10 cellular contexts compared by ENCODE assay signal in the genomic region with DNA sequence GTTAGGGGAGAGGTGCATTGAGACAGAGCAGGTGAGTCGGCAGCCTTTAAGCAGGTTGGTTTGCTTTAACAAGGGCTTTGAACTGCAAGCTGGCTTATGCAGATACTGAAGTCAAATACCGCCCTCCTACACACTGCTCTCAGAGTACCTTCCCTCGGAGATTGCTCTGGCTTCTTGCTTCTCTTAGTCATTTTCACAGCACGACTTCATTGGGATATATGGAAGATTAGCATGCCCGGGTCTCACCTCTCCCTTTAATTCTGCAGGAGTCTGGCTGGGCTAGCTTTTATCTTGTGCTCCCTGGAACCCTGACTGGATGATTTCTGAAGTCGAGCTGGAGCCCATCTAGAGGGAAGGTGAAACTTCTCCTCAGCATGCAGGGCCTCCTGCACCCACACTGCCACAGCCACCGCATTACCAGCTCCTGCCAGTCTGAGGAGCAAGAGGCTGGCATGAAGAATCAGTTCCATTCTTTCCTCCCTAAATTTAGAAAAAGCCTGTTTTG.
DNase-seq lines count a peak whose midpoint lies in the region; TF ChIP-seq lines count a peak whose summit lies in the region.
"Had no signal": no experiment of that assay in that cellular context is flagged by ENCODE, and none has a peak within 500 bp of the region (broad histone marks: within the 10 kb centered on the region; RNA-seq: fewer than 3 reads in every experiment).

No MANE protein-coding gene starts in this region.

- WGBS in lower leg skin, 2 donors, result 69 to 81% methylated on average over 7 of the region's 7 CpGs

- no peaks in the 10 kb centered on the region for H3K27me3 Mint-ChIP-seq in activated naive CD8-positive, alpha-beta T cell treated with anti-CD3 and anti-CD28 coated beads for 36 hours
- H3K27me3 Mint-ChIP-seq in progenitor cell of endocrine pancreas, result peaks cover 11% of the 10 kb centered on the region
- H3K27me3 Mint-ChIP-seq in CD4-positive, alpha-beta memory T cell, result peaks cover 0 to 4% of the 10 kb centered on the region in 2 donors

- no peak overlapping the region for H3K4me3 ChIP-seq in lower leg skin (ENCODE audit: low read depth, poor library complexity, severe bottlenecking)
- no peak overlapping the region for H3K4me3 ChIP-seq in CD4-positive, alpha-beta memory T cell (ENCODE audit: low read length in 2 of 2)
- H3K4me3 ChIP-seq: BLaER1 had no signal

- peaks cover 50% of the 10 kb centered on the region for H3K4me1 Mint-ChIP-seq in activated naive CD8-positive, alpha-beta T cell treated with anti-CD3 and anti-CD28 coated beads for 36 hours
- H3K4me1 Mint-ChIP-seq in progenitor cell of endocrine pancreas (ENCODE audit: low read depth), result peaks cover 27% of the 10 kb centered on the region
- H3K4me1 Mint-ChIP-seq in CD4-positive, alpha-beta memory T cell, result peaks cover 0 to 5% (median 2%) of the 10 kb centered on the region in 4 donors

- no peaks in the 10 kb centered on the region for H3K9me3 ChIP-seq in CD4-positive, alpha-beta memory T cell (ENCODE audit: control insufficient read depth in 1 of 2, low read length in 2 of 2)
- H3K9me3 ChIP-seq: BLaER1 had no signal

- H3K4me1 ChIP-seq in CD4-positive, alpha-beta memory T cell (ENCODE audit: insufficient read depth, low read length), result no peaks in the 10 kb centered on the region
- H3K4me1 ChIP-seq: BLaER1 had no signal

- H3K36me3 Mint-ChIP-seq in activated naive CD8-positive, alpha-beta T cell treated with anti-CD3 and anti-CD28 coated beads for 36 hours, result no peaks in the 10 kb centered on the region
- no peaks in the 10 kb centered on the region for H3K36me3 Mint-ChIP-seq in progenitor cell of endocrine pancreas (ENCODE audit: insufficient read depth)
- H3K36me3 Mint-ChIP-seq in CD4-positive, alpha-beta memory T cell, result no peaks in the 10 kb centered on the region

- H3K4me3 Mint-ChIP-seq in activated naive CD8-positive, alpha-beta T cell treated with anti-CD3 and anti-CD28 coated beads for 36 hours, result peak overlapping the region; percentile 50
- no peak overlapping the region for H3K4me3 Mint-ChIP-seq in progenitor cell of endocrine pancreas (ENCODE audit: low read depth)
- H3K4me3 Mint-ChIP-seq in CD4-positive, alpha-beta memory T cell, result peak overlapping the region in 1 of 8 donors; percentile 52
- H3K4me3 Mint-ChIP-seq: T-helper 2 cell treated with Interferon-gamma antibody and Interleukin-4, amounts not matched to agents 5 μg/mL and 100 μg/mL, for 36 hours had no signal

- no peaks in the 10 kb centered on the region for H3K36me3 ChIP-seq in CD4-positive, alpha-beta memory T cell (ENCODE audit: insufficient read depth, low read length)
- H3K36me3 ChIP-seq: BLaER1 had no signal

- CTCF ChIA-PET in CD4-positive, alpha-beta memory T cell (lab: Charles Lee; ENCODE audit: partially characterized antibody), result no interaction called here

- TF ChIP-seq CTCF in progenitor cell of endocrine pancreas (IDR thresholded peaks at IDR 0.05; ENCODE audit: unreplicated experiment) (no peak), lower leg skin (IDR thresholded peaks at IDR 0.05) (no peak)

- no peaks in the 10 kb centered on the region for H3K9me3 Mint-ChIP-seq in activated naive CD8-positive, alpha-beta T cell treated with anti-CD3 and anti-CD28 coated beads for 36 hours
- no peaks in the 10 kb centered on the region for H3K9me3 Mint-ChIP-seq in progenitor cell of endocrine pancreas (ENCODE audit: low read depth)
- no peaks in the 10 kb centered on the region for H3K9me3 Mint-ChIP-seq in CD4-positive, alpha-beta memory T cell
- H3K9me3 Mint-ChIP-seq: T-helper 2 cell treated with Interferon-gamma antibody and Interleukin-4, amounts not matched to agents 5 μg/mL and 100 μg/mL, for 36 hours had no signal

- intact Hi-C loops in lower leg skin (cut with DNase I; ENCODE audit: low total_unique reads), result no loop called here
- intact Hi-C loops in CD4-positive, alpha-beta memory T cell (cut with micrococcal nuclease), result no loop called here

- no peaks in the 10 kb centered on the region for H3K27me3 ChIP-seq in CD4-positive, alpha-beta memory T cell (ENCODE audit: insufficient read depth, low read length)
- H3K27me3 ChIP-seq: BLaER1 had no signal

- DNase-seq in NCI-H510A treated with DMSO at 0.1 percent for 48 hours (lab: John Stamatoyannopoulos, UW) (peak; percentile 78), NCI-H510A (lab: John Stamatoyannopoulos, UW) (no peak), NCI-H1105 treated with DMSO at 0.1 percent for 48 hours (lab: John Stamatoyannopoulos, UW) (peak; percentile 14), progenitor cell of endocrine pancreas (ENCODE audit: low spot score, unreplicated experiment) (no peak), lower leg skin (ENCODE audit: low spot score in 2 of 2) (no peak), ecto neural progenitor cell (ENCODE audit: low spot score) (no peak)
- DNase-seq in activated naive CD8-positive, alpha-beta T cell treated with anti-CD3 and anti-CD28 coated beads for 36 hours, result peak; percentile 28
- DNase-seq in CD4-positive, alpha-beta memory T cell, result no peak

- H3K27ac Mint-ChIP-seq in activated naive CD8-positive, alpha-beta T cell treated with anti-CD3 and anti-CD28 coated beads for 36 hours, result peak overlapping the region; percentile 61
- H3K27ac Mint-ChIP-seq in progenitor cell of endocrine pancreas, result peak overlapping the region; percentile 51
- H3K27ac Mint-ChIP-seq in CD4-positive, alpha-beta memory T cell, result peak overlapping the region in 1 of 7 donors; percentile 54
- H3K27ac Mint-ChIP-seq: T-helper 2 cell treated with Interferon-gamma antibody and Interleukin-4, amounts not matched to agents 5 μg/mL and 100 μg/mL, for 36 hours had no signal

- H3K27ac ChIP-seq in CD4-positive, alpha-beta memory T cell (ENCODE audit: low read depth, low read length), result no peak overlapping the region
- H3K27ac ChIP-seq: BLaER1 had no signal

- no peak for TF ChIP-seq POLR2A in lower leg skin (IDR thresholded peaks at IDR 0.05)

- POLR2A ChIA-PET in CD4-positive, alpha-beta memory T cell (lab: Charles Lee; ENCODE audit: partially characterized antibody), result no interaction called here

Comparison
In these comparisons a context has a peak if more than half of its experiments do, and no peak if none do; other contexts are left out.
1. DNase-seq: peak in NCI-H510A treated with DMSO at 0.1 percent for 48 hours (single experiment), NCI-H1105 treated with DMSO at 0.1 percent for 48 hours (single experiment) and activated naive CD8-positive, alpha-beta T cell treated with anti-CD3 and anti-CD28 coated beads for 36 hours (single experiment); none in NCI-H510A (single experiment), progenitor cell of endocrine pancreas (single experiment), lower leg skin (0 of 2), ecto neural progenitor cell (single experiment) and CD4-positive, alpha-beta memory T cell (0 of 5).